ENCODE assay signal across 18 cellular contexts in the genomic region with DNA sequence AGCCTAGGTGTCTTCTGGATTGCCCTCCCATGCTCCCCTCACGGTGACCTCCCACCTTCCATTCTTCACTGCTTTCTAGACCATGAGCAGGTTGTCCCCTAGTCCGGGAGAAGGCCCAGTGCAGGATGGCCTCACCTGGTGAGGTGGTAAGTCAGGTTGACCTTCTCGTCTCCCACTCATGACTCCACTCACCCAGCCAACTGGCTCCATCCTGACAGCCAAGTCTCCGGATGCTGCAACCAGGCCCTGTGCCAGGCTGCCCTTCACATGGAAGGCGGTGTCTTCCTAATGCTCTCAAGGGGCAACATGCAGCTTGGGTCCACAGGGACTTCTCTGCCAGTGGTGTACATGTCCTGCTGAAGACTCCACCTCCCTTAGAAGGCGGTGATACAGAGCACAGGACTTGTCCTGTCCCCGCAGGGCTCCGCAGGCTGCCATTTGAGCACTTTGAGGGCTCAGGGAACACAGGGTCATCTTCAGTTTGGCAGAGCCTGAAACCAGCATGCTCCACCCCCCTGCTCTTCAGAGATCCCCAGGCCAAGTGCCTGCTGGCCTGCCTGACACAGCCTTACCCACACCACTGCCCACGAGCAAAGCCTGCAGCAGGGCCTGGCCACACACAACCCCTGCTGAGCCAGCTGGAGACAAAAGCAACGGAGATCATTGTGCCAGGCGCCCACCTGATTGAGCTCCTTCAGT. TPM values are rescaled to one million over a fixed set of nuclear protein-coding genes. Genes with fewer than 3 reads are reported as not detected.
DNase-seq lines count a peak whose midpoint lies in the region; ATAC-seq, FAIRE-seq and TF ChIP-seq lines count a peak whose summit lies in the region.
"Had no signal": no experiment of that assay in that cellular context is flagged by ENCODE, and none has a peak within 500 bp of the region (broad histone marks: within the 10 kb centered on the region; RNA-seq: fewer than 3 reads in every experiment).

No MANE protein-coding gene starts in this region.

- no peak for TF ChIP-seq POLR2A in GM12891 (IDR thresholded peaks at IDR 0.05; ENCODE audit: low read depth, low read length)

- H3K36me3 Mint-ChIP-seq in activated naive CD4-positive, alpha-beta T cell treated with anti-CD3 and anti-CD28 coated beads, Interleukin-2, amount 50 U/mL, for 72 hours: peaks cover 17 to 53% of the 10 kb centered on the region in 2 donors
- H3K36me3 Mint-ChIP-seq in dendritic cell treated with granulocyte-macrophage colony-stimulating factor and Interleukin-4, amounts not matched to agents 40 ng/mL and 50 ng/mL, for 4 days (ENCODE audit: low read depth): peaks cover 28% of the 10 kb centered on the region
- H3K36me3 Mint-ChIP-seq in stimulated activated effector memory CD8-positive, alpha-beta T cell treated with anti-CD3 and anti-CD28 coated beads, Interleukin-12 subunit alpha, Interleukin-12 subunit beta, amount 100 ng/mL, for 72 hours: peaks cover 70% of the 10 kb centered on the region
- H3K36me3 Mint-ChIP-seq in nephron progenitor cell (ENCODE audit: low read depth): no peaks in the 10 kb centered on the region

- peak; percentile 72 for FAIRE-seq in GM12891 (lab: Jason Lieb, UNC)

- no peak for DNase-seq in activated naive CD4-positive, alpha-beta T cell treated with anti-CD3 and anti-CD28 coated beads, Interleukin-2, amount 50 U/mL, for 72 hours (ENCODE audit: low spot score in 2 of 2)
- DNase-seq in activated naive CD4-positive, alpha-beta T cell treated with Interleukin-2 at 50 U/mL for 16 hours: no peak
- DNase-seq in GM12891 (ENCODE audit: insufficient read length, low spot score): no peak
- no peak for DNase-seq in stimulated activated effector memory CD8-positive, alpha-beta T cell treated with anti-CD3 and anti-CD28 coated beads, Interleukin-12 subunit alpha, Interleukin-12 subunit beta, amount 100 ng/mL, for 72 hours (ENCODE audit: low spot score in 2 of 2)
- DNase-seq in nephron progenitor cell: no peak
- DNase-seq: AML-193; GDM1; NCI-H1092 treated with DMSO at 0.1 percent for 48 hours; NCI-H526; ovary; SHP77 treated with DMSO at 0.1 percent for 48 hours; stimulated activated CD4-positive, alpha-beta T cell treated with anti-CD3 and anti-CD28 coated beads, Interleukin-2, amount 100 ng/mL, for 48 hours had no signal

- H3K27ac Mint-ChIP-seq in activated naive CD4-positive, alpha-beta T cell treated with anti-CD3 and anti-CD28 coated beads, Interleukin-2, amount 50 U/mL, for 72 hours: peak overlapping the region; percentile 79 to 90
- peak overlapping the region; percentile 74 for H3K27ac Mint-ChIP-seq in dendritic cell treated with granulocyte-macrophage colony-stimulating factor and Interleukin-4, amounts not matched to agents 40 ng/mL and 50 ng/mL, for 4 days
- H3K27ac Mint-ChIP-seq in stimulated activated effector memory CD8-positive, alpha-beta T cell treated with anti-CD3 and anti-CD28 coated beads, Interleukin-12 subunit alpha, Interleukin-12 subunit beta, amount 100 ng/mL, for 72 hours: peak overlapping the region; percentile 90
- no peak overlapping the region for H3K27ac Mint-ChIP-seq in nephron progenitor cell

- no peak overlapping the region for H3K4me3 Mint-ChIP-seq in dendritic cell treated with granulocyte-macrophage colony-stimulating factor and Interleukin-4, amounts not matched to agents 40 ng/mL and 50 ng/mL, for 4 days
- peak overlapping the region; percentile 52 for H3K4me3 Mint-ChIP-seq in stimulated activated effector memory CD8-positive, alpha-beta T cell treated with anti-CD3 and anti-CD28 coated beads, Interleukin-12 subunit alpha, Interleukin-12 subunit beta, amount 100 ng/mL, for 72 hours
- no peak overlapping the region for H3K4me3 Mint-ChIP-seq in nephron progenitor cell

- intact Hi-C loops in dendritic cell treated with granulocyte-macrophage colony-stimulating factor and Interleukin-4, amounts not matched to agents 40 ng/mL and 50 ng/mL, for 4 days (cut with micrococcal nuclease): no loop called here

- no peak for TF ChIP-seq CTCF in nephron progenitor cell (IDR thresholded peaks at IDR 0.05)

- ATAC-seq in activated naive CD4-positive, alpha-beta T cell treated with anti-CD3 and anti-CD28 coated beads, Interleukin-2, amount 50 U/mL, for 72 hours: no peak
- ATAC-seq in stimulated activated effector memory CD8-positive, alpha-beta T cell treated with anti-CD3 and anti-CD28 coated beads, Interleukin-12 subunit alpha, Interleukin-12 subunit beta, amount 100 ng/mL, for 72 hours: no peak
- no peak for ATAC-seq in GM19328 (IDR thresholded peaks at IDR 0.05; ENCODE audit: unreplicated experiment)
- ATAC-seq: left lung had no signal

- peaks cover 46% of the 10 kb centered on the region for H3K4me1 Mint-ChIP-seq in dendritic cell treated with granulocyte-macrophage colony-stimulating factor and Interleukin-4, amounts not matched to agents 40 ng/mL and 50 ng/mL, for 4 days (ENCODE audit: low read depth)
- peaks cover 73% of the 10 kb centered on the region for H3K4me1 Mint-ChIP-seq in stimulated activated effector memory CD8-positive, alpha-beta T cell treated with anti-CD3 and anti-CD28 coated beads, Interleukin-12 subunit alpha, Interleukin-12 subunit beta, amount 100 ng/mL, for 72 hours
- H3K4me1 Mint-ChIP-seq in nephron progenitor cell: peaks cover 7% of the 10 kb centered on the region

- H3K9me3 Mint-ChIP-seq in activated naive CD4-positive, alpha-beta T cell treated with anti-CD3 and anti-CD28 coated beads, Interleukin-2, amount 50 U/mL, for 72 hours: no peaks in the 10 kb centered on the region
- H3K9me3 Mint-ChIP-seq in dendritic cell treated with granulocyte-macrophage colony-stimulating factor and Interleukin-4, amounts not matched to agents 40 ng/mL and 50 ng/mL, for 4 days: no peaks in the 10 kb centered on the region
- no peaks in the 10 kb centered on the region for H3K9me3 Mint-ChIP-seq in stimulated activated effector memory CD8-positive, alpha-beta T cell treated with anti-CD3 and anti-CD28 coated beads, Interleukin-12 subunit alpha, Interleukin-12 subunit beta, amount 100 ng/mL, for 72 hours
- no peaks in the 10 kb centered on the region for H3K9me3 Mint-ChIP-seq in nephron progenitor cell

- H3K27me3 Mint-ChIP-seq in dendritic cell treated with granulocyte-macrophage colony-stimulating factor and Interleukin-4, amounts not matched to agents 40 ng/mL and 50 ng/mL, for 4 days: no peaks in the 10 kb centered on the region
- H3K27me3 Mint-ChIP-seq in nephron progenitor cell (ENCODE audit: low read depth, poor library complexity): peaks cover 8% of the 10 kb centered on the region

TF ChIP-seq in GM12891, 5 proteins besides CTCF, POLR2A, EP300 and RAD21:
- TF ChIP-seq SPI1 (IDR thresholded peaks at IDR 0.05; ENCODE audit: low read depth, low read length) (no peak), TAF1 (IDR thresholded peaks at IDR 0.05; ENCODE audit: low read depth, low read length) (no peak), POLR2AphosphoS5 (IDR thresholded peaks at IDR 0.05; ENCODE audit: low read depth, low read length) (no peak), PAX5 (IDR thresholded peaks at IDR 0.05; ENCODE audit: insufficient read depth, low read length, severe bottlenecking) (no peak)

RNA-seq across cellular contexts. Expression of a gene that starts 25.4 kb away (rescaled TPM):
- 100 to 1,000 TPM in 1 of 2 donors, 10 to 100 TPM in 1; 93.6 to 165 TPM for total RNA-seq in activated naive CD4-positive, alpha-beta T cell treated with anti-CD3 and anti-CD28 coated beads, Interleukin-2, amount 50 U/mL, for 72 hours
- 74.9 TPM for polyA plus RNA-seq in GM12891 (2012; ENCODE audit: low read depth, missing spikeins)
- total RNA-seq: cardiac muscle cell, LHCN-M2 had no signal
- polyA plus RNA-seq: cardiac muscle cell had no signal

RNA-seq across cellular contexts. Expression of a gene that starts 30.7 kb away (rescaled TPM):
- 10 to 100 TPM; 11.6 to 18.3 TPM for total RNA-seq in activated naive CD4-positive, alpha-beta T cell treated with anti-CD3 and anti-CD28 coated beads, Interleukin-2, amount 50 U/mL, for 72 hours
- polyA plus RNA-seq in GM12891 (2012; ENCODE audit: low read depth, missing spikeins): 2.1 TPM
- total RNA-seq: OCI-LY7 had no signal
